ENCODE assay signal across 11 cellular contexts in genomic region chr16:89343501-89344291, GRCh38.
DNase-seq lines count a peak whose midpoint lies in the region; TF ChIP-seq lines count a peak whose summit lies in the region.
"Had no signal": no experiment of that assay in that cellular context is flagged by ENCODE, and none has a peak within 500 bp of the region (broad histone marks: within the 10 kb centered on the region; RNA-seq: fewer than 3 reads in every experiment).

No MANE protein-coding gene starts in this region.

- DNase-seq in Daoy (ENCODE audit: low read depth) (peak; percentile 83), LoVo (ENCODE audit: low spot score) (peak; percentile 68), endodermal cell (no peak), osteoblast (ENCODE audit: insufficient read length, low spot score, missing footprints) (peak; percentile 84), DMS153 treated with DMSO at 0.1 percent for 48 hours (lab: John Stamatoyannopoulos, UW; ENCODE audit: unreplicated experiment) (no peak), HuH-7.5 (ENCODE audit: low spot score) (no peak)
- no peak for DNase-seq in activated T-cell treated with anti-CD3 and anti-CD28 coated beads, Interleukin-2, amount 50 U/mL, for 1 hour
- DNase-seq in activated CD8-positive, alpha-beta memory T cell treated with anti-CD3 and anti-CD28 coated beads for 24 hours = no peak
- DNase-seq: stimulated activated CD4-positive, alpha-beta T cell treated with anti-CD3 and anti-CD28 coated beads, Interleukin-2, amount 100 ng/mL, for 24 hours had no signal

- H3K27me3 Mint-ChIP-seq in endodermal cell (ENCODE audit: insufficient read depth) = no peaks in the 10 kb centered on the region

- H3K27ac ChIP-seq in endodermal cell (ENCODE audit: low read depth, low read length) = peak overlapping the region; percentile 89
- H3K27ac ChIP-seq in osteoblast (ENCODE audit: low read depth, low read length) = peak overlapping the region; percentile 56
- H3K27ac ChIP-seq: ascending aorta had no signal

- H3K9me3 ChIP-seq in endodermal cell (ENCODE audit: control insufficient read depth, low read length) (no peaks in the 10 kb centered on the region), osteoblast (ENCODE audit: low read depth, low read length) (no peaks in the 10 kb centered on the region)
- H3K9me3 ChIP-seq: ascending aorta had no signal

- TF ChIP-seq CTCF in endodermal cell (conservative IDR thresholded peaks at IDR 0.05) = no peak
- no peak for TF ChIP-seq CTCF in osteoblast (IDR thresholded peaks at IDR 0.05; ENCODE audit: extremely low read depth, low read depth, low read length)

- H3K36me3 ChIP-seq in endodermal cell (ENCODE audit: control insufficient read depth, insufficient read depth, low read length) (peaks cover 11% of the 10 kb centered on the region), osteoblast (ENCODE audit: insufficient read depth, low read length) (no peaks in the 10 kb centered on the region)
- H3K36me3 ChIP-seq: ascending aorta had no signal

- peak overlapping the region; percentile 45 for H3K4me2 ChIP-seq in osteoblast (ENCODE audit: insufficient read depth, low read length)

- H3K4me1 ChIP-seq in endodermal cell (ENCODE audit: control insufficient read depth, insufficient read depth, low read length) (peaks cover 9% of the 10 kb centered on the region), osteoblast (ENCODE audit: insufficient read depth, low read length) (peaks cover 18% of the 10 kb centered on the region)

- peaks cover 35% of the 10 kb centered on the region for H3K4me1 Mint-ChIP-seq in endodermal cell

- H3K36me3 Mint-ChIP-seq in endodermal cell (ENCODE audit: low read depth) = peaks cover 11% of the 10 kb centered on the region

- peaks cover 86% of the 10 kb centered on the region for H4K20me1 ChIP-seq in osteoblast (ENCODE audit: insufficient read depth, low read length)

- no peak overlapping the region for H3K4me3 ChIP-seq in endodermal cell (ENCODE audit: low read length)
- H3K4me3 ChIP-seq in osteoblast (ENCODE audit: insufficient read depth, low read length) = no peak overlapping the region
- H3K4me3 ChIP-seq: ascending aorta had no signal

- 95 to 97% methylated on average over 21 to 34 of the region's 34 CpGs for WGBS in endodermal cell (ENCODE audit: insufficient coverage in 1 of 2, insufficient read length in 1 of 2), 2 experiments

- no peaks in the 10 kb centered on the region for H3K27me3 ChIP-seq in endodermal cell (ENCODE audit: control insufficient read depth, insufficient read depth, low read length, poor library complexity, severe bottlenecking)
- no peaks in the 10 kb centered on the region for H3K27me3 ChIP-seq in osteoblast (ENCODE audit: insufficient read depth, low read length)
- H3K27me3 ChIP-seq: ascending aorta had no signal

- no peaks in the 10 kb centered on the region for H3K9me3 Mint-ChIP-seq in endodermal cell
- H3K9me3 Mint-ChIP-seq: T-helper 1 cell treated with Interleukin-12 subunit alpha and Interleukin-12 subunit beta and Interleukin-4 antibody, amounts not matched to agents 30 μg/mL and 1 μg/mL, for 36 hours had no signal

- no peak overlapping the region for H3K9ac ChIP-seq in endodermal cell (ENCODE audit: extremely low read depth, low read length, poor library complexity, severe bottlenecking)

- peaks cover 100% of the 10 kb centered on the region for H3K79me2 ChIP-seq in osteoblast (ENCODE audit: insufficient read depth, low read length)

- no peak overlapping the region for H2AFZ ChIP-seq in osteoblast (ENCODE audit: low read length)

- H3K4me3 Mint-ChIP-seq in endodermal cell = no peak overlapping the region
- H3K4me3 Mint-ChIP-seq: T-helper 1 cell treated with Interleukin-12 subunit alpha and Interleukin-12 subunit beta and Interleukin-4 antibody, amounts not matched to agents 30 μg/mL and 1 μg/mL, for 36 hours had no signal

- peak overlapping the region; percentile 69 for H3K27ac Mint-ChIP-seq in endodermal cell
- H3K27ac Mint-ChIP-seq: T-helper 1 cell treated with Interleukin-12 subunit alpha and Interleukin-12 subunit beta and Interleukin-4 antibody, amounts not matched to agents 30 μg/mL and 1 μg/mL, for 36 hours had no signal

Comparison
In these comparisons a context has a peak if more than half of its experiments do, and no peak if none do; other contexts are left out.
1. DNase-seq: peak in Daoy (single experiment), LoVo (single experiment) and osteoblast (single experiment); none in endodermal cell (single experiment), DMS153 treated with DMSO at 0.1 percent for 48 hours (single experiment), HuH-7.5 (single experiment), activated T-cell treated with anti-CD3 and anti-CD28 coated beads, Interleukin-2, amount 50 U/mL, for 1 hour (single experiment) and activated CD8-positive, alpha-beta memory T cell treated with anti-CD3 and anti-CD28 coated beads for 24 hours (single experiment).